Comparison of ENCODE assay signal across 8 cellular contexts in the genomic region with DNA sequence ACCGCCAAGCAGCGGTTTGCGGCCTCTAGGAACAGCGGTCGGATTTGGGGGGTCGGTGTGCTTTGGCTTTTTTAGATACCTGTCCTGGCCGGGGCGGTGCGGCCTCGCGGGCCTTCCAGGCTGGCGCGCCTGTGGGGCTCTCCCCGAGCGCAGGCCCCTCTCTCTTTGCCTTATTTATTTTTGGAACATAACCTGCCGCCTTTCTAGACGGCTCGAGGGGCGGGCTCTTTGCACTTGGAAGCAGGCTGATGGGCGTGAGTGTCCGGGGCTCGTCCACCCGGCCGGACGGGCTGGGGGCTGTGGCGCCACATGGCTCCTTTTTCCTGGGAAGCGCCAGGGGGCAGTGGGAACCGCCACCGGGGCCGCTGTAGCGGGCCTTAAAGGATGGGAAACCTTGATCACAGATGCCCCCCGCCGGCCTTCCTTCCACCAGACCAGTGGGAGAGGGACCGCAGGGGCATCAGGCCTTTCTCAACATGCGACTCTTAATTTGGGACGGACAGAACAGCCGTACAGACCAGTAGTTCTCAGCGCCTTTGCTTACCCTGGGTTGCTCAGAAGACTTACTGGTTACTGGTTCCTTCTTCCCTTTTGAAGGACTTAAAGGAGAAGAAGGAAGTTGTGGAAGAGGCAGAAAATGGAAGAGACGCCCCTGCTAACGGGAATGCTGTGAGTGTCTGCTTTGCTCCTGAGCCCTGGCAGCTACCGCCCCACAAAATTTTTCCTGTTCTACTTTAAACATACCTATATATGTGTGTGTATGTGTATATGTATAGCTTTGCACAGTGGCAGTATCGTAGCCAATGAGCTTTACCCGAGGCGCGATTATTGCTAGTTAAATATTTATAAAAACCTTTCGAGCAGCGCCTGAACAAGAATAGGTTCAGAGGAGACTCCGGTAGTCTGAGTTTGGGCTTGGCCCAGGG. TPM values are rescaled to one million over a fixed set of nuclear protein-coding genes. Genes with fewer than 3 reads are reported as not detected.
DNase-seq lines count a peak whose midpoint lies in the region; ATAC-seq, FAIRE-seq and TF ChIP-seq lines count a peak whose summit lies in the region.

No MANE protein-coding gene starts in this region.

- H3K4me3 Mint-ChIP-seq in stimulated activated naive CD8-positive, alpha-beta T cell treated with anti-CD3 and anti-CD28 coated beads, Interleukin-15, amount 100 ng/mL, for 72 hours: peak overlapping the region; percentile 97

- in situ Hi-C loops in K562 (cut with MboI): loop anchor here (5.0 kb wide), 2 partner anchors 34 to 104 kb away; no protein-coding TSS in a partner anchor

- no peak overlapping the region for H2AFZ ChIP-seq in K562 (ENCODE audit: low read depth, low read length)

- H3K79me2 ChIP-seq in K562 (ENCODE audit: control insufficient read depth, insufficient read depth, low read length): peaks cover 58% of the 10 kb centered on the region

- no peak for ATAC-seq in K562
- no peak for ATAC-seq in stimulated activated naive CD8-positive, alpha-beta T cell treated with anti-CD3 and anti-CD28 coated beads, Interleukin-15, amount 100 ng/mL, for 72 hours
- no peak for ATAC-seq in GM21447 (IDR thresholded peaks at IDR 0.05; ENCODE audit: unreplicated experiment)

- 2% methylated on average over 28 of the region's 48 CpGs for WGBS in K562 (ENCODE audit: insufficient coverage, low coverage, missing lambda C conversion rate)

- POLR2A ChIA-PET in K562 (lab: Yijun Ruan, JAX): interaction anchor here (0.6 to 8.3 kb wide), 5 partner anchors 21 to 70 kb away, joined by 3 to 90 read pairs (median 4); partner anchors contain the start of gene PDE6D

- CTCF ChIA-PET in K562 (lab: Yijun Ruan, JAX; ENCODE audit: low intra/inter-chr PET ratio): interaction anchor here (1.8 to 2.5 kb wide), 2 partner anchors 34 to 99 kb away, joined by 7 to 12 read pairs; no protein-coding TSS in a partner anchor

- H3K4me1 ChIP-seq in K562 (replicated peaks in 1 of 2; ENCODE audit: control insufficient read depth in 2 of 2, insufficient read depth in 2 of 2, low read length in 2 of 2): peaks cover 25 to 75% of the 10 kb centered on the region in 2 experiments; a peak in 4 of 5 replicates

- peak; percentile 54 for DNase-seq in ELR (ENCODE audit: low read depth)
- peak; percentile 61 for DNase-seq in NB4 (ENCODE audit: low read depth)
- peak in 3 of 4 experiments; percentile 24 to 37 (median 32) for DNase-seq in K562 (ENCODE audit: extremely low read depth in 1 of 4, low spot score in 3 of 4)
- peak; percentile 39 for DNase-seq in kidney tubule cell (ENCODE audit: low spot score)
- peak in 1 of 2 donors; percentile 28 for DNase-seq in stimulated activated naive CD8-positive, alpha-beta T cell treated with anti-CD3 and anti-CD28 coated beads, Interleukin-15, amount 100 ng/mL, for 72 hours
- no peak for DNase-seq in NCI-H774 (lab: John Stamatoyannopoulos, UW)
- DNase-seq in frontal cortex (ENCODE audit: low spot score in 2 of 2): no peak

- H3K4me3 ChIP-seq in NB4 (ENCODE audit: low read depth, low read length): peak overlapping the region; percentile 84
- H3K4me3 ChIP-seq in K562: peak overlapping the region; percentile 99

- H3K9me3 ChIP-seq in K562 (replicated peaks; ENCODE audit: control insufficient read depth, insufficient read depth, low read depth, low read length): no peaks in the 10 kb centered on the region

- intact Hi-C loops in K562 (cut with micrococcal nuclease): loop anchor here (2.0 kb wide), 1 partner anchor 196 kb away; no protein-coding TSS in a partner anchor

- peak overlapping the region; percentile 78 for H3K4me2 ChIP-seq in K562 (ENCODE audit: insufficient read depth, low read length)

- peaks cover 7% of the 10 kb centered on the region for H3K9me1 ChIP-seq in K562 (ENCODE audit: control insufficient read depth, insufficient read depth, low read length)

- TF ChIP-seq CTCF in NB4 (IDR thresholded peaks at IDR 0.05; ENCODE audit: low read depth, low read length) (no peak), K562 (IDR thresholded peaks at IDR 0.05 in 2 of 3, conservative IDR thresholded peaks at IDR 0.05 in 1 of 3; ENCODE audit: insufficient read depth in 2 of 3, low read depth in 1 of 3, low read length in 3 of 3) (0 out of 6 replicates have a peak, but pooled peaks of 1 of the 3 experiments have one; percentile 5)

- H3K9ac ChIP-seq in K562 (ENCODE audit: insufficient read depth in 1 of 2, low read depth in 2 of 2, low read length in 2 of 2): peak overlapping the region; percentile 92 to 99

- peak overlapping the region; percentile 95 to 100 for H3K27ac Mint-ChIP-seq in stimulated activated naive CD8-positive, alpha-beta T cell treated with anti-CD3 and anti-CD28 coated beads, Interleukin-15, amount 100 ng/mL, for 72 hours

- TF ChIP-seq POLR2A in NB4 (IDR thresholded peaks at IDR 0.05; ENCODE audit: extremely low read depth, insufficient read length) (no peak), K562 (conservative IDR thresholded peaks at IDR 0.05) (no peak)

- H3K27me3 ChIP-seq in K562 (ENCODE audit: control insufficient read depth in 2 of 2, insufficient read depth in 2 of 2, low read length in 2 of 2): no peaks in the 10 kb centered on the region

- peak overlapping the region; percentile 91 for H3K27ac ChIP-seq in K562 (ENCODE audit: extremely low read depth, low read depth, low read length)

- no peak for TF ChIP-seq RAD21 in K562 (CRISPR knock-in tag; conservative IDR thresholded peaks at IDR 0.05 in 1 of 2, IDR thresholded peaks at IDR 0.05 in 1 of 2)

- BruUV-seq in K562 (replicated peaks; lab: Mats Ljungman, UMichigan): no TSS peak

- TF ChIP-seq EP300 in K562 (IDR thresholded peaks at IDR 0.05; ENCODE audit: low read length): no peak

- H4K20me1 ChIP-seq in K562 (replicated peaks; ENCODE audit: control insufficient read depth, insufficient read depth, low read length): peaks cover 45% of the 10 kb centered on the region

- no peaks in the 10 kb centered on the region for H3K9me3 Mint-ChIP-seq in stimulated activated naive CD8-positive, alpha-beta T cell treated with anti-CD3 and anti-CD28 coated beads, Interleukin-15, amount 100 ng/mL, for 72 hours

- H3K36me3 ChIP-seq in K562 (ENCODE audit: control insufficient read depth, insufficient read depth, low read length): peaks cover 30% of the 10 kb centered on the region

- H3K4me1 Mint-ChIP-seq in stimulated activated naive CD8-positive, alpha-beta T cell treated with anti-CD3 and anti-CD28 coated beads, Interleukin-15, amount 100 ng/mL, for 72 hours: peaks cover 66% of the 10 kb centered on the region

- H3K27me3 Mint-ChIP-seq in stimulated activated naive CD8-positive, alpha-beta T cell treated with anti-CD3 and anti-CD28 coated beads, Interleukin-15, amount 100 ng/mL, for 72 hours: no peaks in the 10 kb centered on the region

- FAIRE-seq in K562 (lab: Jason Lieb, UNC): no peak
- FAIRE-seq in frontal cortex (lab: Jason Lieb, UNC): no peak

TF ChIP-seq in K562, 482 proteins besides CTCF, POLR2A, EP300 and RAD21 (continues in another document):
- TF ChIP-seq ZNF121 (CRISPR knock-in tag; conservative IDR thresholded peaks at IDR 0.05) (no peak), ZBTB7A (IDR thresholded peaks at IDR 0.05; ENCODE audit: borderline replicate concordance, control insufficient read depth, low read depth, low read length) (peak; percentile 29; the same call in 1 of the 2 replicates), RBM22 (IDR thresholded peaks at IDR 0.05; ENCODE audit: low read depth, low read length, poor library complexity, severe bottlenecking) (peak; percentile 73), SIN3A (IDR thresholded peaks at IDR 0.05; ENCODE audit: borderline replicate concordance in 2 of 2, control insufficient read depth in 1 of 2, low read depth in 2 of 2, low read length in 2 of 2) (0 out of 4 replicates have a peak, but pooled peaks of 1 of the 2 experiments have one; percentile 24), RBM14 (IDR thresholded peaks at IDR 0.05; ENCODE audit: borderline replicate concordance, insufficient read depth, low read depth, low read length) (0 out of 2 replicates have a peak, but pooled peaks have one; percentile 30)
- TF ChIP-seq, protein P1, sequence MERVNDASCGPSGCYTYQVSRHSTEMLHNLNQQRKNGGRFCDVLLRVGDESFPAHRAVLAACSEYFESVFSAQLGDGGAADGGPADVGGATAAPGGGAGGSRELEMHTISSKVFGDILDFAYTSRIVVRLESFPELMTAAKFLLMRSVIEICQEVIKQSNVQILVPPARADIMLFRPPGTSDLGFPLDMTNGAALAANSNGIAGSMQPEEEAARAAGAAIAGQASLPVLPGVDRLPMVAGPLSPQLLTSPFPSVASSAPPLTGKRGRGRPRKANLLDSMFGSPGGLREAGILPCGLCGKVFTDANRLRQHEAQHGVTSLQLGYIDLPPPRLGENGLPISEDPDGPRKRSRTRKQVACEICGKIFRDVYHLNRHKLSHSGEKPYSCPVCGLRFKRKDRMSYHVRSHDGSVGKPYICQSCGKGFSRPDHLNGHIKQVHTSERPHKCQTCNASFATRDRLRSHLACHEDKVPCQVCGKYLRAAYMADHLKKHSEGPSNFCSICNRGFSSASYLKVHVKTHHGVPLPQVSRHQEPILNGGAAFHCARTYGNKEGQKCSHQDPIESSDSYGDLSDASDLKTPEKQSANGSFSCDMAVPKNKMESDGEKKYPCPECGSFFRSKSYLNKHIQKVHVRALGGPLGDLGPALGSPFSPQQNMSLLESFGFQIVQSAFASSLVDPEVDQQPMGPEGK (CRISPR knock-in tag; IDR thresholded peaks at IDR 0.05; ENCODE audit: borderline replicate concordance): no peak

RNA-seq across cellular contexts. Expression of gene PTMA, which starts 2.7 kb away (rescaled TPM):
- total RNA-seq in K562 (2011; cell fraction: chromatin; rRNA removed; ENCODE audit: low replicate concordance): 105 and 138 TPM in 2 replicates
- total RNA-seq in K562 (2011; cell fraction: nucleolus; rRNA removed): 82.0 and 91.6 TPM in 2 replicates
- total RNA-seq in K562 (2011; cell fraction: nucleoplasm; rRNA removed): 112 and 117 TPM in 2 replicates
- total RNA-seq in K562 (2014; rRNA removed) (1,354 and 1,439 TPM in 2 replicates), K562 (2014; rRNA removed; fragmentation: Illumina TruSeq; extraction: Trizol) (1,578 and 1,698 TPM in 2 replicates), K562 (2015; rRNA removed; fragmentation: Illumina TruSeq; extraction: Trizol) (1,925 and 1,943 TPM in 2 replicates), K562 (2021) (1,166 and 1,193 TPM in 2 replicates), frontal cortex (958 TPM)
- polyA plus RNA-seq in K562 (2011; rRNA removed) (323 and 429 TPM in 2 replicates), K562 (2014; fragmentation: Illumina TruSeq; extraction: Trizol) (2,277 and 2,322 TPM in 2 replicates), K562 (2014; fragmentation: Nextera tagmentation; extraction: Ambion mirVana) (1,000 to 10,000 TPM; 1,265 to 1,905 TPM), K562 (2014; rRNA removed) (1,557 and 1,903 TPM in 2 replicates)
- polyA plus RNA-seq in K562 (2011; cell fraction: cytosol; rRNA removed): 269 and 283 TPM in 2 replicates
- 236 and 242 TPM in 2 replicates for polyA plus RNA-seq in K562 (2011; cell fraction: nucleus; rRNA removed)
- polyA plus RNA-seq in K562 (2012): 643 and 1,309 TPM in 2 replicates
- polyA minus RNA-seq in K562 (2011; rRNA and poly(A)+ RNA removed): 500 and 593 TPM in 2 replicates
- 402 and 486 TPM in 2 replicates for polyA minus RNA-seq in K562 (2011; cell fraction: cytosol; rRNA and poly(A)+ RNA removed)
- polyA minus RNA-seq in K562 (2011; cell fraction: nucleus; rRNA and poly(A)+ RNA removed): 80.0 and 144 TPM in 2 replicates

Comparison
In these comparisons a context has a peak if more than half of its experiments do, and no peak if none do; other contexts are left out.
1. DNase-seq: peak in ELR (single experiment), NB4 (single experiment), K562 (3 of 4) and kidney tubule cell (single experiment); none in NCI-H774 (single experiment) and frontal cortex (0 of 2).